1 cellular context compared by ENCODE assay signal in the genomic region with DNA sequence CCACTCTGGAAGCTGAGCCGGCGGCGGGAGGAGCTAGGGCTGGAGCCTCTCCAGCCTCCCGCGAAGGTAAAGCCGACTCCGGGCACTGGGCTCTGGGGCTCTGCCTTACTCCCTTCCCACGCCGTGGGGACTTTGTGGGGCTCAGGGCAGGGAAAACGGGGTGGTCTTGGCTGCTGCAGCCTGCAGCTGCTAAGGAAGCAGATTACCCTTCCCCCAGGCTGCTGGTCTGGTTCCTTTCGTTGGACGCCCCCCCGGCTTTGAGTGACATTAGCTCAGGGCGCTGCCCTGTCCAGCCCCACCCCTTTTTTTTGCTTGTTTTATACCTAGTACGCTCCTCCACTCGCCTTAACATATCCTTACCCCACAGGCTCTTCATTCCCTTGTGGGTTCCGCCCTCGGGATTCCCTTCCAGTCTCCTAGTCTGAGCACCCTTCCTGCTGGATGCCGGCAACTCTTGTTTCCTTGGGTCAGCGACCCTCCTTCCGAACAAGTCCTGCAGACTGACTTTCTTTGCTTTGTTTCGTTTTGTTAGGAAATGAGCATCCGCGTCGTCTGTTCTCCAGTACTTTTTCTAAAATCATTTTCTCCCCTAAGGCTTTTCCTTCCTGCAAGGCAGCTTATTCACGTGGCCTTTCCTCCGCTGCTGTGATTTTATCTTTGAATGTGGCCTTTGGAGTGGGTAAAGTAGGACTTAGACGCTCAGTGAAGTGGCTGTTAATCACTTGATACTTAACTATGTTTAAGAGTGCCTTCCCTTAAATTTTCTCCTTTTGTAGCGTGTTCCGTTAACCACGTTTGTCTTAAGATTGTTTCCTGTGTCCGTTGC.
TF ChIP-seq lines count a peak whose summit lies in the region.

No MANE protein-coding gene starts in this region.

TF ChIP-seq in HEK293, 187 proteins besides CTCF, POLR2A, EP300 and RAD21 (continued from another document and continues in another):
- TF ChIP-seq ZNF211 (tag by site-specific recombination; IDR thresholded peaks at IDR 0.05; ENCODE audit: low read depth) (no peak), ZXDB (tag by site-specific recombination; IDR thresholded peaks at IDR 0.05) (no peak), ZSCAN5A (tag by site-specific recombination; IDR thresholded peaks at IDR 0.05) (no peak), ZNF707 (tag by site-specific recombination; IDR thresholded peaks at IDR 0.05) (no peak), GLIS1 (tag by site-specific recombination; IDR thresholded peaks at IDR 0.05) (peak; percentile 69; the same call in 1 of the 2 replicates), ZIC2 (tag by site-specific recombination; IDR thresholded peaks at IDR 0.05) (no peak), ZNF274 (IDR thresholded peaks at IDR 0.05; ENCODE audit: low read length) (no peak), ZNF274 (tag by site-specific recombination; IDR thresholded peaks at IDR 0.05; ENCODE audit: borderline replicate concordance) (no peak), ZNF394 (tag by site-specific recombination; IDR thresholded peaks at IDR 0.05; ENCODE audit: borderline replicate concordance) (no peak), ZNF335 (tag by site-specific recombination; conservative IDR thresholded peaks at IDR 0.05) (peak; percentile 61), ZNF292 (tag by site-specific recombination; IDR thresholded peaks at IDR 0.05; ENCODE audit: borderline replicate concordance, low read depth) (no peak), ZNF18 (tag by site-specific recombination; IDR thresholded peaks at IDR 0.05) (no peak), SP2 (tag by site-specific recombination; IDR thresholded peaks at IDR 0.05) (peak; percentile 35), ZNF157 (tag by site-specific recombination; IDR thresholded peaks at IDR 0.05) (no peak), ZNF658 (tag by site-specific recombination; IDR thresholded peaks at IDR 0.05) (no peak), SCRT1 (tag by site-specific recombination; IDR thresholded peaks at IDR 0.05; ENCODE audit: borderline replicate concordance) (no peak), SCRT2 (tag by site-specific recombination; IDR thresholded peaks at IDR 0.05) (no peak), ZNF670 (tag by site-specific recombination; IDR thresholded peaks at IDR 0.05; ENCODE audit: low read depth) (no peak), ZSCAN23 (tag by site-specific recombination; IDR thresholded peaks at IDR 0.05) (no peak), PRDM1 (tag by site-specific recombination; IDR thresholded peaks at IDR 0.05) (0 out of 2 replicates have a peak, but pooled peaks have one; percentile 31), ZFP41 (tag by site-specific recombination; IDR thresholded peaks at IDR 0.05; ENCODE audit: borderline replicate concordance) (no peak), ZNF596 (tag by site-specific recombination; IDR thresholded peaks at IDR 0.05) (no peak), ZNF114 (tag by site-specific recombination; IDR thresholded peaks at IDR 0.05) (no peak), SP7 (tag by site-specific recombination; IDR thresholded peaks at IDR 0.05) (no peak), ZFP3 (tag by site-specific recombination; IDR thresholded peaks at IDR 0.05; ENCODE audit: low read depth) (no peak), ZBTB20 (tag by site-specific recombination; IDR thresholded peaks at IDR 0.05) (peak; percentile 30; the same call in 1 of the 2 replicates), TCF7L2 (IDR thresholded peaks at IDR 0.05; ENCODE audit: borderline replicate concordance, low read depth, low read length) (no peak), ZNF624 (tag by site-specific recombination; IDR thresholded peaks at IDR 0.05) (no peak), EGR2 (tag by site-specific recombination; IDR thresholded peaks at IDR 0.05; ENCODE audit: low read depth) (no peak), ZNF692 (tag by site-specific recombination; IDR thresholded peaks at IDR 0.05) (no peak), ZNF701 (tag by site-specific recombination; IDR thresholded peaks at IDR 0.05) (no peak), KLF7 (tag by site-specific recombination; IDR thresholded peaks at IDR 0.05; ENCODE audit: borderline replicate concordance) (no peak), ZNF223 (tag by site-specific recombination; IDR thresholded peaks at IDR 0.05) (no peak), ZNF792 (tag by site-specific recombination; IDR thresholded peaks at IDR 0.05) (no peak), ZNF600 (tag by site-specific recombination; IDR thresholded peaks at IDR 0.05) (peak; percentile 27; the same call in 1 of the 2 replicates), ZBTB26 (tag by site-specific recombination; optimal IDR thresholded peaks at IDR 0.05) (no peak), GLIS2 (tag by site-specific recombination; IDR thresholded peaks at IDR 0.05) (peak; percentile 64), ZNF341 (tag by site-specific recombination; IDR thresholded peaks at IDR 0.05; ENCODE audit: low read depth) (peak; percentile 84), BCL11B (tag by site-specific recombination; IDR thresholded peaks at IDR 0.05; ENCODE audit: low read depth) (no peak)
- TF ChIP-seq, protein P1, sequence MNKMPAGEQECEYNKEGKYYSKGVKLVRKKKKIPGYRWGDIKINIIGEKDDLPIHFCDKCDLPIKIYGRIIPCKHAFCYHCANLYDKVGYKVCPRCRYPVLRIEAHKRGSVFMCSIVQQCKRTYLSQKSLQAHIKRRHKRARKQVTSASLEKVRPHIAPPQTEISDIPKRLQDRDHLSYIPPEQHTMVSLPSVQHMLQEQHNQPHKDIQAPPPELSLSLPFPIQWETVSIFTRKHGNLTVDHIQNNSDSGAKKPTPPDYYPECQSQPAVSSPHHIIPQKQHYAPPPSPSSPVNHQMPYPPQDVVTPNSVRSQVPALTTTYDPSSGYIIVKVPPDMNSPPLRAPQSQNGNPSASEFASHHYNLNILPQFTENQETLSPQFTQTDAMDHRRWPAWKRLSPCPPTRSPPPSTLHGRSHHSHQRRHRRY (tag by site-specific recombination; IDR thresholded peaks at IDR 0.05): no peak
- TF ChIP-seq, protein P2, sequence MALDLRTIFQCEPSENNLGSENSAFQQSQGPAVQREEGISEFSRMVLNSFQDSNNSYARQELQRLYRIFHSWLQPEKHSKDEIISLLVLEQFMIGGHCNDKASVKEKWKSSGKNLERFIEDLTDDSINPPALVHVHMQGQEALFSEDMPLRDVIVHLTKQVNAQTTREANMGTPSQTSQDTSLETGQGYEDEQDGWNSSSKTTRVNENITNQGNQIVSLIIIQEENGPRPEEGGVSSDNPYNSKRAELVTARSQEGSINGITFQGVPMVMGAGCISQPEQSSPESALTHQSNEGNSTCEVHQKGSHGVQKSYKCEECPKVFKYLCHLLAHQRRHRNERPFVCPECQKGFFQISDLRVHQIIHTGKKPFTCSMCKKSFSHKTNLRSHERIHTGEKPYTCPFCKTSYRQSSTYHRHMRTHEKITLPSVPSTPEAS (tag by site-specific recombination; IDR thresholded peaks at IDR 0.05): no peak
- TF ChIP-seq, protein P3, sequence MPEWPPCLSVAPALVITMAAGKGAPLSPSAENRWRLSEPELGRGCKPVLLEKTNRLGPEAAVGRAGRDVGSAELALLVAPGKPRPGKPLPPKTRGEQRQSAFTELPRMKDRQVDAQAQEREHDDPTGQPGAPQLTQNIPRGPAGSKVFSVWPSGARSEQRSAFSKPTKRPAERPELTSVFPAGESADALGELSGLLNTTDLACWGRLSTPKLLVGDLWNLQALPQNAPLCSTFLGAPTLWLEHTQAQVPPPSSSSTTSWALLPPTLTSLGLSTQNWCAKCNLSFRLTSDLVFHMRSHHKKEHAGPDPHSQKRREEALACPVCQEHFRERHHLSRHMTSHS (tag by site-specific recombination; IDR thresholded peaks at IDR 0.05): no peak
- TF ChIP-seq, protein P4, sequence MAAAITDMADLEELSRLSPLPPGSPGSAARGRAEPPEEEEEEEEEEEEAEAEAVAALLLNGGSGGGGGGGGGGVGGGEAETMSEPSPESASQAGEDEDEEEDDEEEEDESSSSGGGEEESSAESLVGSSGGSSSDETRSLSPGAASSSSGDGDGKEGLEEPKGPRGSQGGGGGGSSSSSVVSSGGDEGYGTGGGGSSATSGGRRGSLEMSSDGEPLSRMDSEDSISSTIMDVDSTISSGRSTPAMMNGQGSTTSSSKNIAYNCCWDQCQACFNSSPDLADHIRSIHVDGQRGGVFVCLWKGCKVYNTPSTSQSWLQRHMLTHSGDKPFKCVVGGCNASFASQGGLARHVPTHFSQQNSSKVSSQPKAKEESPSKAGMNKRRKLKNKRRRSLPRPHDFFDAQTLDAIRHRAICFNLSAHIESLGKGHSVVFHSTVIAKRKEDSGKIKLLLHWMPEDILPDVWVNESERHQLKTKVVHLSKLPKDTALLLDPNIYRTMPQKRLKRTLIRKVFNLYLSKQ (tag by site-specific recombination; IDR thresholded peaks at IDR 0.05; ENCODE audit: borderline replicate concordance): no peak
- TF ChIP-seq, protein P5, sequence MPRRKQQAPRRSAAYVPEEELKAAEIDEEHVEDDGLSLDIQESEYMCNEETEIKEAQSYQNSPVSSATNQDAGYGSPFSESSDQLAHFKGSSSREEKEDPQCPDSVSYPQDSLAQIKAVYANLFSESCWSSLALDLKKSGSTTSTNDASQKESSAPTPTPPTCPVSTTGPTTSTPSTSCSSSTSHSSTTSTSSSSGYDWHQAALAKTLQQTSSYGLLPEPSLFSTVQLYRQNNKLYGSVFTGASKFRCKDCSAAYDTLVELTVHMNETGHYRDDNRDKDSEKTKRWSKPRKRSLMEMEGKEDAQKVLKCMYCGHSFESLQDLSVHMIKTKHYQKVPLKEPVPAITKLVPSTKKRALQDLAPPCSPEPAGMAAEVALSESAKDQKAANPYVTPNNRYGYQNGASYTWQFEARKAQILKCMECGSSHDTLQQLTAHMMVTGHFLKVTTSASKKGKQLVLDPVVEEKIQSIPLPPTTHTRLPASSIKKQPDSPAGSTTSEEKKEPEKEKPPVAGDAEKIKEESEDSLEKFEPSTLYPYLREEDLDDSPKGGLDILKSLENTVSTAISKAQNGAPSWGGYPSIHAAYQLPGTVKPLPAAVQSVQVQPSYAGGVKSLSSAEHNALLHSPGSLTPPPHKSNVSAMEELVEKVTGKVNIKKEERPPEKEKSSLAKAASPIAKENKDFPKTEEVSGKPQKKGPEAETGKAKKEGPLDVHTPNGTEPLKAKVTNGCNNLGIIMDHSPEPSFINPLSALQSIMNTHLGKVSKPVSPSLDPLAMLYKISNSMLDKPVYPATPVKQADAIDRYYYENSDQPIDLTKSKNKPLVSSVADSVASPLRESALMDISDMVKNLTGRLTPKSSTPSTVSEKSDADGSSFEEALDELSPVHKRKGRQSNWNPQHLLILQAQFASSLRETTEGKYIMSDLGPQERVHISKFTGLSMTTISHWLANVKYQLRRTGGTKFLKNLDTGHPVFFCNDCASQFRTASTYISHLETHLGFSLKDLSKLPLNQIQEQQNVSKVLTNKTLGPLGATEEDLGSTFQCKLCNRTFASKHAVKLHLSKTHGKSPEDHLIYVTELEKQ (tag by site-specific recombination; IDR thresholded peaks at IDR 0.05; ENCODE audit: borderline replicate concordance): no peak
- TF ChIP-seq, protein P6, sequence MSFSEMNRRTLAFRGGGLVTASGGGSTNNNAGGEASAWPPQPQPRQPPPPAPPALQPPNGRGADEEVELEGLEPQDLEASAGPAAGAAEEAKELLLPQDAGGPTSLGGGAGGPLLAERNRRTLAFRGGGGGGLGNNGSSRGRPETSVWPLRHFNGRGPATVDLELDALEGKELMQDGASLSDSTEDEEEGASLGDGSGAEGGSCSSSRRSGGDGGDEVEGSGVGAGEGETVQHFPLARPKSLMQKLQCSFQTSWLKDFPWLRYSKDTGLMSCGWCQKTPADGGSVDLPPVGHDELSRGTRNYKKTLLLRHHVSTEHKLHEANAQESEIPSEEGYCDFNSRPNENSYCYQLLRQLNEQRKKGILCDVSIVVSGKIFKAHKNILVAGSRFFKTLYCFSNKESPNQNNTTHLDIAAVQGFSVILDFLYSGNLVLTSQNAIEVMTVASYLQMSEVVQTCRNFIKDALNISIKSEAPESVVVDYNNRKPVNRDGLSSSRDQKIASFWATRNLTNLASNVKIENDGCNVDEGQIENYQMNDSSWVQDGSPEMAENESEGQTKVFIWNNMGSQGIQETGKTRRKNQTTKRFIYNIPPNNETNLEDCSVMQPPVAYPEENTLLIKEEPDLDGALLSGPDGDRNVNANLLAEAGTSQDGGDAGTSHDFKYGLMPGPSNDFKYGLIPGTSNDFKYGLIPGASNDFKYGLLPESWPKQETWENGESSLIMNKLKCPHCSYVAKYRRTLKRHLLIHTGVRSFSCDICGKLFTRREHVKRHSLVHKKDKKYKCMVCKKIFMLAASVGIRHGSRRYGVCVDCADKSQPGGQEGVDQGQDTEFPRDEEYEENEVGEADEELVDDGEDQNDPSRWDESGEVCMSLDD (tag by site-specific recombination; IDR thresholded peaks at IDR 0.05): no peak
